32 cellular contexts compared by ENCODE assay signal in genomic region chrX:110008001-110008635, GRCh38.
A peak's percentile ranks its signal among the peaks of the same experiment; 100 is the strongest.
DNase-seq lines count a peak whose midpoint lies in the region; ATAC-seq and TF ChIP-seq lines count a peak whose summit lies in the region.
"Had no signal": no experiment of that assay in that cellular context is flagged by ENCODE, and none has a peak within 500 bp of the region (broad histone marks: within the 10 kb centered on the region; RNA-seq: fewer than 3 reads in every experiment).

No MANE protein-coding gene starts in this region.

- peak overlapping the region; percentile 77 for H3K4me2 ChIP-seq in OCI-LY3 (ENCODE audit: low read length)

- H3K9ac ChIP-seq in OCI-LY3 (ENCODE audit: low read length) = peak overlapping the region; percentile 58

- CTCF ChIA-PET in RWPE1 (lab: Yijun Ruan, JAX) = interaction anchor here (0.6 kb wide), 1 partner anchor 10 kb away, joined by 6 read pairs; no protein-coding TSS in a partner anchor

- no peak for TF ChIP-seq CTCF in OCI-LY3 (IDR thresholded peaks at IDR 0.05; ENCODE audit: low read depth, low read length)
- no peak for TF ChIP-seq CTCF in RWPE1 (conservative IDR thresholded peaks at IDR 0.05; ENCODE audit: low read depth)

- H3K79me2 ChIP-seq in OCI-LY3 (ENCODE audit: low read length) = peaks cover 88% of the 10 kb centered on the region

- no peaks in the 10 kb centered on the region for H4K20me1 ChIP-seq in OCI-LY3 (ENCODE audit: insufficient read depth, low read length)

- peak; percentile 30 for ATAC-seq in GM18511 (IDR thresholded peaks at IDR 0.05; ENCODE audit: unreplicated experiment)
- ATAC-seq in HG02798 (IDR thresholded peaks at IDR 0.05; ENCODE audit: poor library complexity, unreplicated experiment) = peak; percentile 41
- no peak for ATAC-seq in HG02763 (IDR thresholded peaks at IDR 0.05; ENCODE audit: unreplicated experiment)
- ATAC-seq: A549; activated CD8-positive, alpha-beta memory T cell treated with anti-CD3 and anti-CD28 coated beads, Interleukin-2, amount 10 ng/mL, durations not matched to agents 7 days and 5 days; natural killer cell; sciatic nerve had no signal

- no peaks in the 10 kb centered on the region for H3K27me3 ChIP-seq in OCI-LY3 (ENCODE audit: low read depth, low read length)
- H3K27me3 ChIP-seq: colonic mucosa, Peyer's patch, thyroid gland had no signal

- H3K4me1 ChIP-seq in OCI-LY3 (ENCODE audit: low read length) = peaks cover 51% of the 10 kb centered on the region
- H3K4me1 ChIP-seq: colonic mucosa, prostate gland had no signal

- DNase-seq in D341Med (ENCODE audit: low spot score) (peak; percentile 38), NCI-H2227 (lab: John Stamatoyannopoulos, UW; ENCODE audit: unreplicated experiment) (no peak), RWPE1 (ENCODE audit: low spot score) (no peak), RKO (ENCODE audit: low spot score) (no peak)
- DNase-seq: activated CD4-positive, alpha-beta T cell treated with anti-CD3 and anti-CD28 coated beads, Interleukin-2, amount 10 ng/mL, durations not matched to agents 24 days and 14 days; activated CD8-positive, alpha-beta memory T cell treated with anti-CD3 and anti-CD28 coated beads, Interleukin-2, amount 10 ng/mL, durations not matched to agents 7 days and 5 days; activated gamma-delta T cell treated with Interleukin-2 at 50 U/mL for 16 hours; activated naive CD8-positive, alpha-beta T cell treated with anti-CD3 and anti-CD28 coated beads, Interleukin-2, amount 10 ng/mL, durations not matched to agents 7 days and 5 days; activated T-cell treated with anti-CD3 and anti-CD28 coated beads, Interleukin-2, amount 50 U/mL, for 48 hours; aorta; CD4-positive, CD25-positive, alpha-beta regulatory T cell; colonic mucosa; effector CD4-positive, alpha-beta T cell; hypothalamus; natural killer cell; NCI-H1694; NCI-H510A; occipital lobe; Peyer's patch; stimulated activated CD4-positive, alpha-beta T cell treated with anti-CD3 and anti-CD28 coated beads, Interleukin-4, amount 100 ng/mL, for 1 hour; T1000; thyroid gland had no signal

- H3K36me3 ChIP-seq in OCI-LY3 (replicated peaks; ENCODE audit: low read depth, low read length) = peaks cover 40% of the 10 kb centered on the region
- H3K36me3 ChIP-seq: colonic mucosa, Peyer's patch, prostate gland, thyroid gland had no signal

- POLR2A ChIA-PET in RWPE1 (lab: Yijun Ruan, JAX; ENCODE audit: low non-redundant PET) = no interaction called here

- peak overlapping the region; percentile 60 for H3K4me3 ChIP-seq in OCI-LY3 (ENCODE audit: low read length)
- H3K4me3 ChIP-seq: A549, colonic mucosa, HAP-1, lung, Peyer's patch, prostate gland, thyroid gland had no signal

- peak overlapping the region; percentile 87 for H3K27ac ChIP-seq in OCI-LY3 (ENCODE audit: low read length)
- H3K27ac ChIP-seq in RWPE1 = no peak overlapping the region
- H3K27ac ChIP-seq: A549, colonic mucosa, Peyer's patch, prostate gland, thyroid gland, VCaP had no signal

- no peaks in the 10 kb centered on the region for H3K9me3 ChIP-seq in OCI-LY3 (ENCODE audit: insufficient read depth, low read length)
- H3K9me3 ChIP-seq: A549, colonic mucosa, HAP-1, Peyer's patch, prostate gland, thyroid gland had no signal

- no peak overlapping the region for H2AFZ ChIP-seq in OCI-LY3 (ENCODE audit: low read depth, low read length)
